ENCODE assay signal across 8 cellular contexts in the genomic region with DNA sequence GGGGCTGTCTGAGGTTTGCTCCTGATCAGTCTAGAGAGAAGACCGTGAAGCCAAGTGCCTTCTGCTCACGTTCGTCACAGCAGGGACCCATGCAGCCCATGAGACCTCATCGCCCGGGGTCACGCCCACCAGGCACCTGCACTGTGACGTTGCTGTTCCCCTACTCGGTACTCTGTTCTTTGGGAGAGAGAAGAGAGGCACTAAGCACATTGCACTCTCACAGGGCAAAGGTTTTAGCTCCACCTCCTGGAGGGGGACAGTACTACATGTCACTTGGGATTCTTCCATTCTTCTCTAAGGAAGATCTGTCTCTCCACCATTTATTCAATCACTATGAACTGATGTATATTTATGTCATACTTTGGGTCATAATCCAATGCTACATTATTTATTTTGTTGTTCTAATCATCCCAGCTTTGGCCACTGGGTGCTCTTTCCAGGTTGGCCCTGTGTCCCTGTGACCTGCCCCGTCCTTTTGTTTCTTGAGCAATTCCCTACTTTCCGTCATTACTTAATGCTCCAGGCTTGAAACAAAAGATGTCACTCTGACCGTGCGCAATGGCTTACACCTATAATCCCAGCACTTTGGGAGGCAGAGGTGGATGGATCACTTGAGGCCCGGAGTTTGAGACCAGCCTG. TPM values are rescaled to one million over a fixed set of nuclear protein-coding genes. Genes with fewer than 3 reads are reported as not detected.
DNase-seq lines count a peak whose midpoint lies in the region; ATAC-seq, FAIRE-seq and TF ChIP-seq lines count a peak whose summit lies in the region.

No MANE protein-coding gene starts in this region.

- H4K8ac ChIP-seq in H1 (ENCODE audit: extremely low read depth, insufficient read depth, low read length) = no peak overlapping the region

- no peak overlapping the region for H2AK5ac ChIP-seq in H1 (ENCODE audit: low read depth, low read length)

- H4K20me1 ChIP-seq in H1 (replicated peaks in 1 of 2; ENCODE audit: control insufficient read depth in 1 of 2, insufficient read depth in 2 of 2, low read length in 2 of 2) = peaks cover 0 to 8% of the 10 kb centered on the region in 2 experiments

- H3K79me1 ChIP-seq in H1 (ENCODE audit: low read depth, low read length) = no peaks in the 10 kb centered on the region

- H2BK20ac ChIP-seq in H1 (ENCODE audit: low read length) = no peak overlapping the region

- no TSS peak for BruUV-seq in A673 (replicated peaks; lab: Mats Ljungman, UMichigan)

- no peak overlapping the region for H3K9ac ChIP-seq in H1 (replicated peaks in 1 of 4; ENCODE audit: extremely low read depth in 1 of 4, low read depth in 3 of 4, low read length in 3 of 4)

- peak; percentile 95 for ATAC-seq in upper lobe of right lung

- H3K4me3 ChIP-seq in A673 (ENCODE audit: low read depth, low read length, poor library complexity, severe bottlenecking) (no peak overlapping the region), H1 (ENCODE audit: extremely low read depth in 1 of 4, insufficient read depth in 2 of 4, low read depth in 3 of 4, low read length in 4 of 4) (no peak overlapping the region), upper lobe of right lung (no peak overlapping the region)

- TF ChIP-seq POLR2A in H1 (IDR thresholded peaks at IDR 0.05; ENCODE audit: control extremely low read depth in 1 of 2, low read depth in 2 of 2, low read length in 2 of 2) = no peak

- H4K5ac ChIP-seq in H1 (ENCODE audit: insufficient read length, low read depth, low read length) = no peak overlapping the region

- H3K14ac ChIP-seq in H1 (ENCODE audit: insufficient read length) = no peak overlapping the region

- no peaks in the 10 kb centered on the region for H3K79me2 ChIP-seq in H1 (ENCODE audit: control insufficient read depth in 1 of 2, insufficient read depth in 2 of 2, low read length in 2 of 2)

- TF ChIP-seq EP300 in H1 (IDR thresholded peaks at IDR 0.05; ENCODE audit: borderline replicate concordance in 1 of 2, low read depth in 2 of 2, low read length in 2 of 2) = no peak

- H2BK15ac ChIP-seq in H1 (ENCODE audit: low read length) = no peak overlapping the region

- no peak overlapping the region for H2BK5ac ChIP-seq in H1 (ENCODE audit: low read depth, low read length)

- H3K27ac ChIP-seq in A673 (ENCODE audit: low read depth, low read length, poor library complexity, severe bottlenecking) = no peak overlapping the region
- H3K27ac ChIP-seq in H1 (ENCODE audit: low read depth, low read length) = no peak overlapping the region
- no peak overlapping the region for H3K27ac ChIP-seq in upper lobe of right lung

- CTCF ChIA-PET in A673 (lab: Charles Lee) (no interaction called here), H1 (lab: Charles Lee; ENCODE audit: partially characterized antibody) (interaction anchor here (0.9 to 2.3 kb wide), 15 partner anchors 9 to 339 kb away, joined by 3 to 14 read pairs (median 3); no protein-coding TSS in a partner anchor)

- WGBS in H1 (ENCODE audit: extremely low coverage in 1 of 2, insufficient coverage in 1 of 2, insufficient read length in 1 of 2, insufficient replicate concordance in 2 of 2, low coverage in 1 of 2, low lambda C conversion rate in 2 of 2, missing lambda C conversion rate in 1 of 2), 2 experiments = 50% methylated on average over 13 of the region's 13 CpGs; no CpG with 5 or more reads in 1 of the 2 experiments

- in situ Hi-C loops in GM13977 (cut with MboI; ENCODE audit: low pct_unique_long_range_greater_than_20kb, low sequenced_read_pairs, unreplicated experiment) = no loop called here

- peak; percentile 84 for FAIRE-seq in H1 (lab: Jason Lieb, UNC)

- H2BK120ac ChIP-seq in H1 (replicated peaks; ENCODE audit: low read depth, low read length) = no peak overlapping the region

- peaks cover 12% of the 10 kb centered on the region; the same call in 1 of the 2 replicates for H3K23me2 ChIP-seq in H1 (ENCODE audit: low read depth, low read length)

- peaks cover 51% of the 10 kb centered on the region for H3K27me3 Mint-ChIP-seq in nephron progenitor cell (ENCODE audit: low read depth, poor library complexity)

- H2AFZ ChIP-seq in H1 (ENCODE audit: low read length) = no peak overlapping the region

- H3K4me1 Mint-ChIP-seq in nephron progenitor cell = no peaks in the 10 kb centered on the region

- H3K27me3 ChIP-seq in A673 (replicated peaks; ENCODE audit: insufficient read depth, low read depth, low read length, poor library complexity) (peaks cover 11% of the 10 kb centered on the region), H1 (replicated peaks in 1 of 4; ENCODE audit: control insufficient read depth in 3 of 4, extremely low read depth in 1 of 4, insufficient read depth in 3 of 4, low read length in 3 of 4) (peaks cover 0 to 3% (median 0%) of the 10 kb centered on the region in 4 experiments; a peak in 1 of 7 replicates), upper lobe of right lung (no peaks in the 10 kb centered on the region)

- intact Hi-C loops in A673 (cut with micrococcal nuclease; ENCODE audit: unreplicated experiment) (no loop called here), upper lobe of right lung (cut with DNase I) (no loop called here)

- no peak overlapping the region for H2BK12ac ChIP-seq in H1 (ENCODE audit: low read depth, low read length)

- H3K36me3 Mint-ChIP-seq in nephron progenitor cell (ENCODE audit: low read depth) = peaks cover 5% of the 10 kb centered on the region

- H3K4me2 ChIP-seq in H1 (ENCODE audit: insufficient read depth in 1 of 2, low read depth in 2 of 2, low read length in 2 of 2) = 0 out of 4 replicates have a peak overlapping the region, but pooled peaks of 1 of the 2 experiments have one; percentile 14

- no peak overlapping the region for H4K91ac ChIP-seq in H1 (replicated peaks; ENCODE audit: insufficient read length, low read length)

- no peak overlapping the region for H3K27ac Mint-ChIP-seq in nephron progenitor cell

- no peaks in the 10 kb centered on the region for H3K36me3 ChIP-seq in A673 (ENCODE audit: insufficient read depth, low read length, poor library complexity, severe bottlenecking)
- no peaks in the 10 kb centered on the region for H3K36me3 ChIP-seq in H1 (ENCODE audit: control insufficient read depth in 2 of 4, insufficient read depth in 4 of 4, low read length in 3 of 4)
- H3K36me3 ChIP-seq in upper lobe of right lung = no peaks in the 10 kb centered on the region

- TF ChIP-seq CTCF in A673 (conservative IDR thresholded peaks at IDR 0.05; ENCODE audit: low read depth, low read length) (peak; percentile 71), GM13977 (IDR thresholded peaks at IDR 0.05; ENCODE audit: extremely low read depth, insufficient read depth, missing control alignments) (peak; percentile 71), H1 (IDR thresholded peaks at IDR 0.05; ENCODE audit: control extremely low read depth in 1 of 3, insufficient read depth in 1 of 3, low read depth in 1 of 3, low read length in 3 of 3) (peak; percentile 14 to 91 (median 70)), nephron progenitor cell (IDR thresholded peaks at IDR 0.05) (peak; percentile 58), upper lobe of right lung (IDR thresholded peaks at IDR 0.05) (peak; percentile 76)

- no peak overlapping the region for H3K4ac ChIP-seq in H1 (replicated peaks; ENCODE audit: insufficient read length, low read depth, low read length)

- DNase-seq in A673 (ENCODE audit: low spot score) (peak; percentile 48), GM13977 (ENCODE audit: low spot score) (peak; percentile 69), NCI-H69 (lab: John Stamatoyannopoulos, UW) (peak; percentile 67), H1 (ENCODE audit: low read depth in 1 of 2, low spot score in 2 of 2) (peak; percentile 39 to 92), nephron progenitor cell (peak; percentile 14), upper lobe of right lung (peak; percentile 59), midbrain (lab: John Stamatoyannopoulos, UW) (no peak)
- peak; percentile 29 to 46 for DNase-seq in activated CD4-positive, alpha-beta T cell treated with anti-CD3 and anti-CD28 coated beads, Interleukin-2, amount 50 U/mL, for 24 hours (ENCODE audit: low read depth in 1 of 2, low spot score in 1 of 2)

- H3K9me3 Mint-ChIP-seq in nephron progenitor cell = peaks cover 14% of the 10 kb centered on the region

- H3K4me1 ChIP-seq in A673 (ENCODE audit: insufficient read depth, low read length, poor library complexity, severe bottlenecking) = no peaks in the 10 kb centered on the region
- no peaks in the 10 kb centered on the region for H3K4me1 ChIP-seq in H1 (replicated peaks in 1 of 4; ENCODE audit: control insufficient read depth in 3 of 4, insufficient read depth in 4 of 4, low read length in 3 of 4)
- H3K4me1 ChIP-seq in upper lobe of right lung = no peaks in the 10 kb centered on the region

- H3K18ac ChIP-seq in H1 (ENCODE audit: extremely low read depth, low read length) = no peak overlapping the region

- no peak overlapping the region for H3K4me3 Mint-ChIP-seq in nephron progenitor cell

- no peak overlapping the region for H3K56ac ChIP-seq in H1 (replicated peaks; ENCODE audit: insufficient read length, low read depth, low read length)

- POLR2A ChIA-PET in A673 (lab: Charles Lee; ENCODE audit: low non-redundant PET) = no interaction called here
- POLR2A ChIA-PET in H1 (lab: Charles Lee; ENCODE audit: partially characterized antibody) = interaction anchor here (0.8 to 1.2 kb wide), 2 partner anchors 33 to 42 kb away, joined by 3 read pairs; no protein-coding TSS in a partner anchor

- no peaks in the 10 kb centered on the region for H3K9me3 ChIP-seq in A673 (ENCODE audit: low read depth, low read length, poor library complexity, severe bottlenecking)
- peaks cover 0 to 10% of the 10 kb centered on the region in 2 experiments; a peak in 1 of 4 replicates for H3K9me3 ChIP-seq in H1 (ENCODE audit: insufficient read depth in 2 of 2, low read depth in 1 of 2, low read length in 1 of 2)
- no peaks in the 10 kb centered on the region for H3K9me3 ChIP-seq in upper lobe of right lung

- TF ChIP-seq RAD21 in H1 (IDR thresholded peaks at IDR 0.05 in 1 of 2, conservative IDR thresholded peaks at IDR 0.05 in 1 of 2; ENCODE audit: low read depth in 2 of 2, low read length in 2 of 2) = peak; percentile 86 to 90

- H3K23ac ChIP-seq in H1 (ENCODE audit: insufficient read length) = no peak overlapping the region

RNA-seq across cellular contexts. Expression of a gene that starts 31.4 kb away (rescaled TPM):
- 61.6 and 72.7 TPM in 2 replicates for total RNA-seq in A673 (2021)
- total RNA-seq in H1 (2021; fragmentation: NEBNext Ultra II Directional; extraction: Animal tissue kit (Norgen Biotek cat#: 25700)) = 82.7 and 87.8 TPM in 2 replicates
- 31.0 and 38.4 TPM in 2 replicates for polyA plus RNA-seq in H1 (2011; rRNA removed)
- 15.4 TPM for polyA plus RNA-seq in H1 (2011; cell fraction: cytosol; rRNA removed)
- 36.5 TPM for polyA plus RNA-seq in H1 (2011; cell fraction: nucleus; rRNA removed)
- 46.3 to 49.6 TPM (median 47.8 TPM) in 4 replicates for polyA plus RNA-seq in H1 (2012, experiment 1 of 2)
- 24.5 TPM for polyA plus RNA-seq in H1 (2012, experiment 2 of 2)
- 34.4 TPM for polyA plus RNA-seq in H1 (2013, experiment 1 of 2)
- polyA plus RNA-seq in H1 (2013, experiment 2 of 2) = 34.5 TPM
- 15.6 and 21.7 TPM in 2 replicates for polyA minus RNA-seq in H1 (2011; rRNA and poly(A)+ RNA removed)
- 51.7 TPM for polyA minus RNA-seq in H1 (2011; cell fraction: cytosol; rRNA and poly(A)+ RNA removed)
- 35.8 TPM for polyA minus RNA-seq in H1 (2011; cell fraction: nucleus; rRNA and poly(A)+ RNA removed)
- total RNA-seq in upper lobe of right lung = 38.4 TPM

RNA-seq across cellular contexts. Expression of a gene that starts 36.6 kb away (rescaled TPM):
- total RNA-seq in A673 (2021) = 67.7 and 76.4 TPM in 2 replicates
- total RNA-seq in H1 (2021; fragmentation: NEBNext Ultra II Directional; extraction: Animal tissue kit (Norgen Biotek cat#: 25700)) = 68.1 and 69.7 TPM in 2 replicates
- 38.4 and 60.6 TPM in 2 replicates for polyA plus RNA-seq in H1 (2011; rRNA removed)
- 56.9 TPM for polyA plus RNA-seq in H1 (2011; cell fraction: cytosol; rRNA removed)
- 76.4 TPM for polyA plus RNA-seq in H1 (2011; cell fraction: nucleus; rRNA removed)
- 42.0 to 58.2 TPM (median 56.5 TPM) in 4 replicates for polyA plus RNA-seq in H1 (2012, experiment 1 of 2)
- 44.3 TPM for polyA plus RNA-seq in H1 (2012, experiment 2 of 2)
- polyA plus RNA-seq in H1 (2013, experiment 1 of 2) = 35.2 TPM
- polyA plus RNA-seq in H1 (2013, experiment 2 of 2) = 36.8 TPM
- polyA minus RNA-seq in H1 (2011; rRNA and poly(A)+ RNA removed) = 22.2 and 24.4 TPM in 2 replicates
- polyA minus RNA-seq in H1 (2011; cell fraction: cytosol; rRNA and poly(A)+ RNA removed) = 25.7 TPM
- polyA minus RNA-seq in H1 (2011; cell fraction: nucleus; rRNA and poly(A)+ RNA removed) = 26.3 TPM
- 26.6 TPM for total RNA-seq in upper lobe of right lung
